In genomic region chr21:26856871-26857350, GRCh38 we compare ENCODE assay signal across 1 cellular context. TPM values are rescaled to one million over a fixed set of nuclear protein-coding genes. Genes with fewer than 3 reads are reported as not detected.
"Had no signal": no experiment of that assay in that cellular context is flagged by ENCODE, and none has a peak within 500 bp of the region (broad histone marks: within the 10 kb centered on the region; RNA-seq: fewer than 3 reads in every experiment).

No MANE protein-coding gene starts in this region.

RNA-seq across cellular contexts. Expression of gene ADAMTS1, which starts 11.7 kb away (rescaled TPM):
- total RNA-seq: OCI-LY7 had no signal
